ENCODE assay signal across 1 cellular context in the genomic region with DNA sequence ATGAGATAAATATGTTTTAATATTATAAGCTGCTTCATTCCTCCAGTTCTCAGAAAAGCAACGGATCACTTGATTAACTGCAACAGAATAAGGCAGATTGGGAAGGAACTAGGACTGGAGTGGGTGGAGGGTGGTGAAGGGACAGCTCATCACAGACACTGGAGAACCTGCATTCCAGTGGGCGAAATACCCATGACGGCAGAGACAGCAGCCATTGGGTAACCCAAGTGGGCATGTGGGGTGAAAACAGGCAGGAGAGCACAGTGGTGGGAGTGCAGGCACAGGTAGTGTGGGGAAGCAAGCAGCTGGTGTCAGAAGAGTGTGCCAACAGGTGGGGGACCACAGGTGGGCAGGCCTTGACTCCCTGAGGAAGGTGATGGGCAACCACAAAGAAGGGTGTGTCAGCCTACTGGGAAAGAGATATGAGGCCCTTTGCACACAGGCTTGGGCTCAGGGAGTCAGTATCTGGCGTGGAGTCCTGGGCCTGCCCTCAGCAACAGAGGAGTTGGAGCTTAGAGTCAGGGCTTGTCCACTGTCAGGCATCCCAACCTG.
TF ChIP-seq lines count a peak whose summit lies in the region.

No MANE protein-coding gene starts in this region.

TF ChIP-seq in HEK293, 187 proteins besides CTCF, POLR2A, EP300 and RAD21 (continued from another document):
- peak; percentile 98 for TF ChIP-seq SCRT2 (tag by site-specific recombination; IDR thresholded peaks at IDR 0.05)
TF ChIP-seq in HEK293: peak in this region for 4.
